13 cellular contexts compared by ENCODE assay signal in genomic region chr1:210123924-210124589, GRCh38.
DNase-seq lines count a peak whose midpoint lies in the region; ATAC-seq, FAIRE-seq and TF ChIP-seq lines count a peak whose summit lies in the region.
"Had no signal": no experiment of that assay in that cellular context is flagged by ENCODE, and none has a peak within 500 bp of the region (broad histone marks: within the 10 kb centered on the region; RNA-seq: fewer than 3 reads in every experiment).

No MANE protein-coding gene starts in this region.

- H3K27ac Mint-ChIP-seq in chondrocyte (ENCODE audit: unreplicated experiment) = no peak overlapping the region
- H3K27ac Mint-ChIP-seq: activated naive CD4-positive, alpha-beta T cell treated with anti-CD3 and anti-CD28 coated beads, Interleukin-2, amount 50 U/mL, for 24 hours had no signal

- POLR2A ChIA-PET in endothelial cell of umbilical vein (lab: Charles Lee) = interaction anchor here (0.6 kb wide), 1 partner anchor 126 kb away, joined by 5 read pairs; no protein-coding TSS in a partner anchor

- H3K79me2 ChIP-seq in endothelial cell of umbilical vein (ENCODE audit: control insufficient read depth, insufficient read depth, low read length) = no peaks in the 10 kb centered on the region

- no peaks in the 10 kb centered on the region for H3K9me3 ChIP-seq in endothelial cell of umbilical vein (replicated peaks; ENCODE audit: control insufficient read depth, insufficient read depth, low read length)
- H3K9me3 ChIP-seq in heart left ventricle = no peaks in the 10 kb centered on the region

- H3K4me2 ChIP-seq in endothelial cell of umbilical vein (ENCODE audit: insufficient read depth, low read length) = no peak overlapping the region

- no peak for ATAC-seq in heart left ventricle
- ATAC-seq: left colon had no signal

- intact Hi-C loops in endothelial cell of umbilical vein (cut with micrococcal nuclease) = loop anchor here (5.0 kb wide), 1 partner anchor 262 kb away; no protein-coding TSS in a partner anchor
- intact Hi-C loops in heart left ventricle (cut with DNase I) = no loop called here

- H3K9ac ChIP-seq in endothelial cell of umbilical vein (replicated peaks; ENCODE audit: extremely low read depth, insufficient read depth, low read length) = no peak overlapping the region

- peak; percentile 16 for DNase-seq in NCI-H345 (lab: John Stamatoyannopoulos, UW)
- DNase-seq in NCI-H345 treated with DMSO at 0.1 percent for 48 hours (lab: John Stamatoyannopoulos, UW; ENCODE audit: unreplicated experiment) = no peak
- DNase-seq in NCI-H524 (lab: John Stamatoyannopoulos, UW) = peak; percentile 49 to 81
- DNase-seq in endothelial cell of umbilical vein (ENCODE audit: low read depth, low spot score) = peak; percentile 43
- peak; percentile 23 for DNase-seq in smooth muscle cell of the brain vasculature (ENCODE audit: low read depth, low spot score)
- no peak for DNase-seq in chondrocyte (ENCODE audit: low spot score)
- no peak for DNase-seq in activated T-cell treated with anti-CD3 and anti-CD28 coated beads, Interleukin-2, amount 50 U/mL, for 1 hour
- DNase-seq in heart left ventricle = no peak
- DNase-seq: AML-193, left colon, NCI-H1694, occipital lobe had no signal

- CTCF ChIA-PET in endothelial cell of umbilical vein (lab: Charles Lee) = no interaction called here

- TF ChIP-seq CTCF in endothelial cell of umbilical vein (IDR thresholded peaks at IDR 0.05; ENCODE audit: extremely low read depth in 1 of 2, insufficient read depth in 1 of 2, low read depth in 1 of 2, low read length in 2 of 2) (no peak), chondrocyte (IDR thresholded peaks at IDR 0.05) (no peak), heart left ventricle (IDR thresholded peaks at IDR 0.05) (no peak)

- no peaks in the 10 kb centered on the region for H3K9me3 Mint-ChIP-seq in chondrocyte (ENCODE audit: low read depth)

- peaks cover 4 to 49% of the 10 kb centered on the region in 2 experiments for H3K27me3 ChIP-seq in endothelial cell of umbilical vein (ENCODE audit: control insufficient read depth in 2 of 2, insufficient read depth in 2 of 2, low read length in 2 of 2)
- H3K27me3 ChIP-seq in heart left ventricle = peaks cover 0 to 8% (median 0%) of the 10 kb centered on the region in 9 donors

- no peaks in the 10 kb centered on the region for H3K9me1 ChIP-seq in endothelial cell of umbilical vein (replicated peaks; ENCODE audit: control insufficient read depth, extremely low read depth, insufficient read depth, low read length)

- H3K27me3 Mint-ChIP-seq in chondrocyte (ENCODE audit: low read depth) = no peaks in the 10 kb centered on the region
- H3K27me3 Mint-ChIP-seq: activated naive CD4-positive, alpha-beta T cell treated with anti-CD3 and anti-CD28 coated beads, Interleukin-2, amount 50 U/mL, for 24 hours had no signal

- FAIRE-seq in endothelial cell of umbilical vein (lab: Jason Lieb, UNC) = peak; percentile 74

- no TSS peak for BruUV-seq in endothelial cell of umbilical vein (replicated peaks; lab: Mats Ljungman, UMichigan)

- dilution Hi-C loops in endothelial cell of umbilical vein (cut with MboI; ENCODE audit: extremely low pct_ligation_motif_present, low sequenced_read_pairs) = no loop called here

- H3K27ac ChIP-seq in endothelial cell of umbilical vein (ENCODE audit: insufficient read depth, low read depth, low read length) (no peak overlapping the region), heart left ventricle (no peak overlapping the region)

- 64 to 72% (median 69%) methylated on average over 2 of the region's 2 CpGs for WGBS in heart left ventricle, 4 donors

- no peaks in the 10 kb centered on the region for H4K20me1 ChIP-seq in endothelial cell of umbilical vein (replicated peaks; ENCODE audit: control insufficient read depth, extremely low read depth, insufficient read depth, low read length)

- H3K4me3 Mint-ChIP-seq in chondrocyte (ENCODE audit: unreplicated experiment) = no peak overlapping the region
- H3K4me3 Mint-ChIP-seq: activated naive CD4-positive, alpha-beta T cell treated with anti-CD3 and anti-CD28 coated beads, Interleukin-2, amount 50 U/mL, for 24 hours had no signal

- peaks cover 17% of the 10 kb centered on the region for H3K4me1 Mint-ChIP-seq in chondrocyte (ENCODE audit: low read depth)
- H3K4me1 Mint-ChIP-seq: activated naive CD4-positive, alpha-beta T cell treated with anti-CD3 and anti-CD28 coated beads, Interleukin-2, amount 50 U/mL, for 24 hours had no signal

- H2AFZ ChIP-seq in endothelial cell of umbilical vein (ENCODE audit: low read depth, low read length) = no peak overlapping the region

- TF ChIP-seq POLR2A in endothelial cell of umbilical vein (IDR thresholded peaks at IDR 0.05; ENCODE audit: low read depth, low read length) (no peak), heart left ventricle (IDR thresholded peaks at IDR 0.05) (no peak)

- H3K4me3 ChIP-seq in endothelial cell of umbilical vein (replicated peaks in 1 of 3; ENCODE audit: insufficient read depth in 1 of 3, low read depth in 1 of 3, low read length in 3 of 3) (no peak overlapping the region), heart left ventricle (no peak overlapping the region)

- H3K36me3 ChIP-seq in endothelial cell of umbilical vein (ENCODE audit: control insufficient read depth in 2 of 2, extremely low read depth in 1 of 2, insufficient read depth in 2 of 2, low read length in 2 of 2) (no peaks in the 10 kb centered on the region), heart left ventricle (no peaks in the 10 kb centered on the region)

- H3K4me1 ChIP-seq in endothelial cell of umbilical vein (ENCODE audit: control insufficient read depth, extremely low read depth, insufficient read depth, low read length) (peaks cover 9% of the 10 kb centered on the region), heart left ventricle (no peaks in the 10 kb centered on the region)

- H3K36me3 Mint-ChIP-seq in chondrocyte (ENCODE audit: low read depth) = no peaks in the 10 kb centered on the region
- H3K36me3 Mint-ChIP-seq: activated naive CD4-positive, alpha-beta T cell treated with anti-CD3 and anti-CD28 coated beads, Interleukin-2, amount 50 U/mL, for 24 hours had no signal

TF ChIP-seq in endothelial cell of umbilical vein, 7 proteins besides CTCF, POLR2A, EP300 and RAD21:
- TF ChIP-seq JUN (IDR thresholded peaks at IDR 0.05; ENCODE audit: borderline replicate concordance, insufficient read depth, insufficient read length, low read depth) = peak; percentile 58
- no peak for TF ChIP-seq GATA2 (IDR thresholded peaks at IDR 0.05; ENCODE audit: insufficient read depth, insufficient read length, low read depth, low read length)
- TF ChIP-seq MYC (IDR thresholded peaks at IDR 0.05; ENCODE audit: low read depth, low read length) = no peak
- peak; percentile 79 for TF ChIP-seq FOS (IDR thresholded peaks at IDR 0.05; ENCODE audit: borderline replicate concordance, insufficient read depth, low read length)

Comparison
In these comparisons a context has a peak if more than half of its experiments do, and no peak if none do; other contexts are left out.
1. DNase-seq: peak in NCI-H345 (single experiment), NCI-H524 (2 of 2), endothelial cell of umbilical vein (single experiment) and smooth muscle cell of the brain vasculature (single experiment); none in NCI-H345 treated with DMSO at 0.1 percent for 48 hours (single experiment), chondrocyte (single experiment), activated T-cell treated with anti-CD3 and anti-CD28 coated beads, Interleukin-2, amount 50 U/mL, for 1 hour (single experiment) and heart left ventricle (0 of 5).